Comparison of ENCODE assay signal across 9 cellular contexts in the genomic region with DNA sequence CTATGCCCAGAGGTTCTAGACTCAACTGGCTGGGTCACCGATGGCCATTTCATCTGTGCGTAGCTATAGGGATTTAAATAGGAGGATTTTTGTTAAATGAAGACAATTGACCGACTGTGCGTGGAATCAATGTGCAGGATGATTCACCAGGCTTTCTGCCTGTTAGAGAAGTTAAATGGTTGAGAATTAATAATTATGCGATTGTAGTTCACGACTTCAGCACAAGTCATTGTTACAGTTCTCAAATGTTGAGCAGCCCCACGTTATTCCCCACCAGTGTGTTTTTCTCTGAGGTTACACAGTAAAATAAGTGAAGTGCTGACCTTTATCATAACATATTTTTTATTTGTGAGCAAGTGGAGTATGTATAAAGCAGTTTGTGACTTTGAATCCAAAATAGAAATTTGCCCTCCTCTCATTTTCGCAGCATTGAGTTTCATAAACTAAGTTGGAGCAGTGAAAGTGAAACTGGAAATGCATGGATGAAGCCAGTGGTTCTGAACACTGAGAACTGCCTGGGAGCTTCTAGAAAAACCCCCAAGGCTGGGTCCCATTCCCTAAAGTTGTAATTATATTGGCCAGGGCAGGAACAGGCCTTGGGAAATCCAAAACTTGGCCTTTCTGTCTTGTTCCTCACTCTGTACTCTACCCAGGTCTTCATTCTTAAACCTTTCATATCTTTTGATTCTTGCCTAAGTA.
DNase-seq lines count a peak whose midpoint lies in the region; ATAC-seq, FAIRE-seq and TF ChIP-seq lines count a peak whose summit lies in the region.
"Had no signal": no experiment of that assay in that cellular context is flagged by ENCODE, and none has a peak within 500 bp of the region (broad histone marks: within the 10 kb centered on the region; RNA-seq: fewer than 3 reads in every experiment).

No MANE protein-coding gene starts in this region.

- H3K4me3 ChIP-seq in liver (ENCODE audit: low read depth in 1 of 3, low read length in 3 of 3) (peak overlapping the region in 1 of 3 donors; percentile 14), HepG2 (replicated peaks in 1 of 3; ENCODE audit: insufficient read depth in 1 of 3, low read depth in 2 of 3, low read length in 3 of 3) (no peak overlapping the region)

- H3K9ac ChIP-seq in liver (ENCODE audit: low read depth in 1 of 2, low read length in 2 of 2), result peak overlapping the region; percentile 33 to 38
- H3K9ac ChIP-seq in HepG2 (ENCODE audit: insufficient read depth, low read depth, low read length), result no peak overlapping the region

- peak in 1 of 2 donors; percentile 34 for TF ChIP-seq RAD21 in liver (IDR thresholded peaks at IDR 0.05)
- no peak for TF ChIP-seq RAD21 in HepG2 (CRISPR knock-in tag; IDR thresholded peaks at IDR 0.05)

- no peak overlapping the region for H3K4me2 ChIP-seq in HepG2 (ENCODE audit: low read depth, low read length)

- ATAC-seq in HepG2, result no peak
- ATAC-seq in activated B cell treated with CpG ODN at 0.5 μM for 24 hours (ENCODE audit: low read depth), result peak; percentile 63
- peak; percentile 80 for ATAC-seq in left lobe of liver
- ATAC-seq: Panc1 had no signal

- peaks cover 78% of the 10 kb centered on the region for H3K4me1 Mint-ChIP-seq in activated B cell treated with CpG ODN at 0.5 μM for 24 hours

- H3K9me3 Mint-ChIP-seq in activated B cell treated with CpG ODN at 0.5 μM for 24 hours, result no peaks in the 10 kb centered on the region

- POLR2A ChIA-PET in HepG2 (lab: Yijun Ruan, JAX) (no interaction called here), activated B cell treated with CpG ODN at 0.5 μM for 24 hours (lab: Charles Lee) (interaction anchor here (1.0 to 1.5 kb wide), 7 partner anchors 19 to 101 kb away, joined by 3 to 18 read pairs (median 5); no protein-coding TSS in a partner anchor)

- H3K27me3 ChIP-seq in liver (ENCODE audit: control insufficient read depth in 4 of 4, insufficient read depth in 4 of 4, low read length in 3 of 4) (no peaks in the 10 kb centered on the region), HepG2 (ENCODE audit: control insufficient read depth in 1 of 2, insufficient read depth in 2 of 2, low read length in 2 of 2) (no peaks in the 10 kb centered on the region)

- TF ChIP-seq EP300 in HepG2 (IDR thresholded peaks at IDR 0.05; ENCODE audit: low read depth in 2 of 2, low read length in 2 of 2), result no peak
- TF ChIP-seq EP300 in HepG2 (CRISPR knock-in tag; IDR thresholded peaks at IDR 0.05; ENCODE audit: borderline replicate concordance), result no peak

- no peak overlapping the region for H2AFZ ChIP-seq in HepG2 (ENCODE audit: low read length)

- in situ Hi-C loops in HepG2 (cut with HindIII; ENCODE audit: extremely low pct_ligation_motif_present, low pct_unique_long_range_greater_than_20kb), result no loop called here

- peaks cover 7 to 22% (median 15%) of the 10 kb centered on the region in 4 donors for H3K4me1 ChIP-seq in liver (ENCODE audit: control insufficient read depth in 4 of 4, insufficient read depth in 4 of 4, low read length in 3 of 4)
- H3K4me1 ChIP-seq in HepG2 (ENCODE audit: insufficient read depth, low read length), result no peaks in the 10 kb centered on the region

- CTCF ChIA-PET in HepG2 (lab: Yijun Ruan, JAX; ENCODE audit: low intra/inter-chr PET ratio, low total read pairs), result no interaction called here
- CTCF ChIA-PET in activated B cell treated with CpG ODN at 0.5 μM for 24 hours (lab: Charles Lee), result interaction anchor here (1.0 kb wide), 1 partner anchor 47 kb away, joined by 4 read pairs; no protein-coding TSS in a partner anchor

- H3K9me3 ChIP-seq in liver (ENCODE audit: control insufficient read depth in 4 of 4, low read length in 3 of 4), result no peaks in the 10 kb centered on the region
- peaks cover 9% of the 10 kb centered on the region for H3K9me3 ChIP-seq in HepG2 (ENCODE audit: low read length)

- BruUV-seq in HepG2 (replicated peaks; lab: Mats Ljungman, UMichigan), result no TSS peak

- peak overlapping the region; percentile 70 for H3K4me3 Mint-ChIP-seq in activated B cell treated with CpG ODN at 0.5 μM for 24 hours

- H3K27ac Mint-ChIP-seq in activated B cell treated with CpG ODN at 0.5 μM for 24 hours, result peak overlapping the region; percentile 90

- intact Hi-C loops in HepG2 (cut with micrococcal nuclease; ENCODE audit: unreplicated experiment), result no loop called here
- intact Hi-C loops in activated B cell treated with CpG ODN at 0.5 μM for 24 hours (cut with micrococcal nuclease), result loop anchor here (2.0 to 5.0 kb wide), 4 partner anchors 43 to 312 kb away; no protein-coding TSS in a partner anchor

- TF ChIP-seq CTCF in liver (IDR thresholded peaks at IDR 0.05; ENCODE audit: low read depth, low read length, missing input control) (no peak), HepG2 (CRISPR knock-in tag; IDR thresholded peaks at IDR 0.05) (no peak), activated B cell treated with CpG ODN at 0.5 μM for 24 hours (IDR thresholded peaks at IDR 0.05) (no peak)

- H3K79me2 ChIP-seq in HepG2 (ENCODE audit: insufficient read depth, low read length), result peaks cover 13% of the 10 kb centered on the region

- peaks cover 10% of the 10 kb centered on the region for H3K36me3 Mint-ChIP-seq in activated B cell treated with CpG ODN at 0.5 μM for 24 hours (ENCODE audit: low read depth)

- no peaks in the 10 kb centered on the region for H3K27me3 Mint-ChIP-seq in activated B cell treated with CpG ODN at 0.5 μM for 24 hours

- no peak for DNase-seq in HepG2 (ENCODE audit: low spot score)
- DNase-seq in activated B cell treated with CpG ODN at 0.5 μM for 24 hours, result no peak
- peak; percentile 49 for DNase-seq in left lobe of liver (ENCODE audit: low spot score)
- DNase-seq in SIG-M5 treated with dmso at 0.1 percent for 504 hours (lab: John Stamatoyannopoulos, UW; ENCODE audit: unreplicated experiment), result no peak
- DNase-seq in activated CD4-positive, alpha-beta T cell treated with anti-CD3 and anti-CD28 coated beads for 48 hours, result no peak
- no peak for DNase-seq in central memory CD4-positive, alpha-beta T cell
- DNase-seq in activated CD4-positive, CD25-positive, alpha-beta regulatory T cell treated with anti-CD3 and anti-CD28 coated beads, Interleukin-2, amount 50 U/mL, for 72 hours, result no peak

- 65% methylated on average over 8 of the region's 8 CpGs for WGBS in liver
- 93% methylated on average over 8 of the region's 8 CpGs for WGBS in HepG2 (ENCODE audit: low lambda C conversion rate)

- peak overlapping the region; percentile 80 to 91 for H3K27ac ChIP-seq in liver (ENCODE audit: low read depth in 1 of 2, low read length in 2 of 2)
- no peak overlapping the region for H3K27ac ChIP-seq in HepG2 (ENCODE audit: extremely low read length, insufficient read depth, low read length)

- H3K36me3 ChIP-seq in liver (ENCODE audit: control insufficient read depth in 4 of 4, insufficient read depth in 3 of 4, low read depth in 1 of 4, low read length in 3 of 4) (peaks cover 0 to 3% (median 0%) of the 10 kb centered on the region in 4 donors), HepG2 (replicated peaks in 1 of 2; ENCODE audit: control insufficient read depth in 1 of 2, insufficient read depth in 2 of 2, low read length in 2 of 2) (no peaks in the 10 kb centered on the region)

- TF ChIP-seq POLR2A in HepG2 (IDR thresholded peaks at IDR 0.05; ENCODE audit: insufficient read depth in 1 of 2, low read depth in 2 of 2, low read length in 2 of 2), result no peak

- no peak for FAIRE-seq in HepG2 (lab: Jason Lieb, UNC)

- H4K20me1 ChIP-seq in HepG2 (ENCODE audit: insufficient read depth, low read length), result no peaks in the 10 kb centered on the region; the same call in 1 of the 2 replicates

TF ChIP-seq in liver, 16 proteins besides CTCF, POLR2A, EP300 and RAD21:
- no peak for TF ChIP-seq NR2F2 (IDR thresholded peaks at IDR 0.05)
- peak; percentile 26 for TF ChIP-seq YY1 (IDR thresholded peaks at IDR 0.05)
- TF ChIP-seq FOXA1 (IDR thresholded peaks at IDR 0.05), result no peak
- TF ChIP-seq, protein P1, sequence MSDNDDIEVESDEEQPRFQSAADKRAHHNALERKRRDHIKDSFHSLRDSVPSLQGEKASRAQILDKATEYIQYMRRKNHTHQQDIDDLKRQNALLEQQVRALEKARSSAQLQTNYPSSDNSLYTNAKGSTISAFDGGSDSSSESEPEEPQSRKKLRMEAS (IDR thresholded peaks at IDR 0.05), result no peak
- no peak for TF ChIP-seq SP1 (IDR thresholded peaks at IDR 0.05)

TF ChIP-seq in HepG2, 621 proteins besides CTCF, POLR2A, EP300 and RAD21:
- no peak for TF ChIP-seq ZC3H13 (CRISPR knock-in tag; IDR thresholded peaks at IDR 0.05)
- no peak for TF ChIP-seq ZNF3 (CRISPR knock-in tag; IDR thresholded peaks at IDR 0.05)
- no peak for TF ChIP-seq ZFP82 (CRISPR knock-in tag; IDR thresholded peaks at IDR 0.05; ENCODE audit: borderline replicate concordance)
- TF ChIP-seq MTF1 (CRISPR knock-in tag; IDR thresholded peaks at IDR 0.05), result no peak
- no peak for TF ChIP-seq SP140L (CRISPR knock-in tag; IDR thresholded peaks at IDR 0.05; ENCODE audit: borderline replicate concordance)
- no peak for TF ChIP-seq JUN (CRISPR knock-in tag; IDR thresholded peaks at IDR 0.05)
- no peak for TF ChIP-seq ZNF607 (CRISPR knock-in tag; IDR thresholded peaks at IDR 0.05; ENCODE audit: borderline replicate concordance)
- TF ChIP-seq EEA1 (CRISPR knock-in tag; IDR thresholded peaks at IDR 0.05; ENCODE audit: borderline replicate concordance), result no peak
- TF ChIP-seq ZNF180 (CRISPR knock-in tag; IDR thresholded peaks at IDR 0.05; ENCODE audit: borderline replicate concordance, low read depth), result no peak
- no peak for TF ChIP-seq HNF4A (CRISPR knock-in tag; IDR thresholded peaks at IDR 0.05)
- TF ChIP-seq POGZ (CRISPR knock-in tag; IDR thresholded peaks at IDR 0.05), result no peak
- no peak for TF ChIP-seq RXRB (CRISPR knock-in tag; IDR thresholded peaks at IDR 0.05; ENCODE audit: borderline replicate concordance)
